25 cellular contexts compared by ENCODE assay signal in genomic region chr1:245894843-245895242, GRCh38.
A peak's percentile ranks its signal among the peaks of the same experiment; 100 is the strongest.
DNase-seq lines count a peak whose midpoint lies in the region; ATAC-seq, FAIRE-seq and TF ChIP-seq lines count a peak whose summit lies in the region.
"Had no signal": no experiment of that assay in that cellular context is flagged by ENCODE, and none has a peak within 500 bp of the region (broad histone marks: within the 10 kb centered on the region; RNA-seq: fewer than 3 reads in every experiment).

No MANE protein-coding gene starts in this region.

- FAIRE-seq in HTR-8/SVneo (lab: Jason Lieb, UNC), result no peak
- FAIRE-seq: astrocyte had no signal

- H3K36me3 Mint-ChIP-seq in CD14-positive monocyte, result peaks cover 0 to 5% of the 10 kb centered on the region in 2 donors

- peaks cover 8% of the 10 kb centered on the region; the same call in 1 of the 2 replicates for H3K36me3 ChIP-seq in DND-41 (ENCODE audit: insufficient read depth, low read length)
- H3K36me3 ChIP-seq: thoracic aorta had no signal

- no peak for TF ChIP-seq CTCF in DND-41 (IDR thresholded peaks at IDR 0.05; ENCODE audit: borderline replicate concordance, extremely low read depth, low read length, poor library complexity, severe bottlenecking)
- TF ChIP-seq CTCF in retinal pigment epithelial cell (conservative IDR thresholded peaks at IDR 0.05; ENCODE audit: low read depth, low read length), result no peak
- no peak for TF ChIP-seq CTCF in CD14-positive monocyte (IDR thresholded peaks at IDR 0.05)

- H3K4me3 Mint-ChIP-seq in CD14-positive monocyte, result no peak overlapping the region
- H3K4me3 Mint-ChIP-seq: activated naive CD8-positive, alpha-beta T cell treated with anti-CD3 and anti-CD28 coated beads, Interleukin-2, amount 10 ng/mL, durations not matched to agents 7 days and 5 days; naive B cell; stimulated activated naive B cell treated with anti-CD40 and anti-IgM and Interleukin-4, amounts not matched to agents 10 μg/mL and 1 μg/mL and 100 μg/mL, for 72 hours; WTC11 had no signal

- H3K9me3 Mint-ChIP-seq in CD14-positive monocyte, result peaks cover 5 to 16% (median 9%) of the 10 kb centered on the region in 7 donors

- no peaks in the 10 kb centered on the region for H3K27me3 ChIP-seq in DND-41 (ENCODE audit: insufficient read depth, low read length, poor library complexity)
- H3K27me3 ChIP-seq: spleen had no signal

- intact Hi-C loops in CD14-positive monocyte (cut with micrococcal nuclease), result no loop called here

- peak; percentile 59; the same call in 2 of the 3 replicates for ATAC-seq in DND-41 (ENCODE audit: insufficient read depth, low read depth)
- no peak for ATAC-seq in GM21529 (IDR thresholded peaks at IDR 0.05; ENCODE audit: unreplicated experiment)
- ATAC-seq in HG03571 (IDR thresholded peaks at IDR 0.05; ENCODE audit: unreplicated experiment), result no peak
- ATAC-seq: stimulated activated naive B cell treated with anti-CD40 and anti-IgM and Interleukin-4, amounts not matched to agents 10 μg/mL and 1 μg/mL and 100 μg/mL, for 72 hours; WTC11 had no signal

- no peak overlapping the region for H3K27ac Mint-ChIP-seq in CD14-positive monocyte
- H3K27ac Mint-ChIP-seq: activated naive CD8-positive, alpha-beta T cell treated with anti-CD3 and anti-CD28 coated beads, Interleukin-2, amount 10 ng/mL, durations not matched to agents 7 days and 5 days; stimulated activated naive B cell treated with anti-CD40 and anti-IgM and Interleukin-4, amounts not matched to agents 10 μg/mL and 1 μg/mL and 100 μg/mL, for 72 hours had no signal

- no peak overlapping the region for H3K4me3 ChIP-seq in DND-41 (ENCODE audit: low read depth in 1 of 2, low read length in 2 of 2)
- no peak overlapping the region for H3K4me3 ChIP-seq in retinal pigment epithelial cell (ENCODE audit: low read length)
- H3K4me3 ChIP-seq: GM23248, spleen, thoracic aorta had no signal

- peaks cover 3% of the 10 kb centered on the region for H3K9me3 ChIP-seq in DND-41 (ENCODE audit: insufficient read depth, low read length, severe bottlenecking)

- no peak overlapping the region for H2AFZ ChIP-seq in DND-41 (ENCODE audit: low read depth, low read length)
- H2AFZ ChIP-seq: GM23248 had no signal

- no peak overlapping the region for H3K9ac ChIP-seq in DND-41 (ENCODE audit: low read depth, low read length)
- H3K9ac ChIP-seq: GM23248 had no signal

- H3K4me1 Mint-ChIP-seq in CD14-positive monocyte, result peaks cover 7% of the 10 kb centered on the region
- H3K4me1 Mint-ChIP-seq: WTC11 had no signal

- DNase-seq in DND-41, result peak; percentile 7
- peak; percentile 8 for DNase-seq in HuH-7 (ENCODE audit: low spot score)
- peak; percentile 60 for DNase-seq in epidermal melanocyte (ENCODE audit: insufficient read length, low spot score)
- peak; percentile 43 for DNase-seq in retinal pigment epithelial cell (ENCODE audit: low read depth)
- DNase-seq in HTR-8/SVneo (ENCODE audit: insufficient read length, low spot score), result no peak
- no peak for DNase-seq in CD14-positive monocyte (ENCODE audit: low spot score)
- DNase-seq: activated CD4-positive, alpha-beta T cell treated with anti-CD3 and anti-CD28 coated beads, Interleukin-2, amount 50 U/mL, for 48 hours; activated effector memory CD4-positive, alpha-beta T cell treated with anti-CD3 and anti-CD28 coated beads, Interleukin-2, amount 50 U/mL, for 16 hours; activated naive CD8-positive, alpha-beta T cell treated with anti-CD3 and anti-CD28 coated beads, Interleukin-2, amount 10 ng/mL, durations not matched to agents 7 days and 5 days; GM23248; Karpas-422; naive B cell; NCI-H1694; NCI-H524; retina; spleen; stimulated activated CD4-positive, alpha-beta T cell treated with anti-CD3 and anti-CD28 coated beads, Interleukin-4, amount 100 ng/mL, for 24 hours; stimulated activated naive B cell treated with anti-CD40 and anti-IgM and Interleukin-4, amounts not matched to agents 10 μg/mL and 1 μg/mL and 100 μg/mL, for 72 hours; T1000 had no signal

- H3K79me2 ChIP-seq in DND-41 (ENCODE audit: insufficient read depth, low read length), result no peaks in the 10 kb centered on the region

- no peak overlapping the region for H3K27ac ChIP-seq in DND-41 (ENCODE audit: low read length)
- H3K27ac ChIP-seq: epithelial cell of prostate, GM23248, spleen, thoracic aorta had no signal

- H3K27me3 Mint-ChIP-seq in CD14-positive monocyte (ENCODE audit: low read depth in 3 of 3), result peaks cover 0 to 3% (median 0%) of the 10 kb centered on the region in 3 donors
- H3K27me3 Mint-ChIP-seq: activated naive CD8-positive, alpha-beta T cell treated with anti-CD3 and anti-CD28 coated beads, Interleukin-2, amount 10 ng/mL, durations not matched to agents 7 days and 5 days; naive B cell; stimulated activated naive B cell treated with anti-CD40 and anti-IgM and Interleukin-4, amounts not matched to agents 10 μg/mL and 1 μg/mL and 100 μg/mL, for 72 hours had no signal

- no peaks in the 10 kb centered on the region for H3K4me1 ChIP-seq in DND-41 (ENCODE audit: insufficient read depth, low read length)
- H3K4me1 ChIP-seq: spleen had no signal

- H4K20me1 ChIP-seq in DND-41 (ENCODE audit: insufficient read depth, low read length), result no peaks in the 10 kb centered on the region

- H3K4me2 ChIP-seq in DND-41 (ENCODE audit: insufficient read depth, low read length), result no peak overlapping the region

Comparison
In these comparisons a context has a peak if more than half of its experiments do, and no peak if none do; other contexts are left out.
1. DNase-seq: peak in DND-41 (single experiment), HuH-7 (single experiment), epidermal melanocyte (single experiment) and retinal pigment epithelial cell (single experiment); none in HTR-8/SVneo (single experiment) and CD14-positive monocyte (single experiment).